In genomic region chr7:150966002-150966401, GRCh38 we compare ENCODE assay signal across 11 cellular contexts. TPM values are rescaled to one million over a fixed set of nuclear protein-coding genes. Genes with fewer than 3 reads are reported as not detected.
A peak's percentile ranks its signal among the peaks of the same experiment; 100 is the strongest.
DNase-seq lines count a peak whose midpoint lies in the region; ATAC-seq and TF ChIP-seq lines count a peak whose summit lies in the region.
"Had no signal": no experiment of that assay in that cellular context is flagged by ENCODE, and none has a peak within 500 bp of the region (broad histone marks: within the 10 kb centered on the region; RNA-seq: fewer than 3 reads in every experiment).

No MANE protein-coding gene starts in this region.

- H3K4me3 ChIP-seq in BLaER1 treated with 17β-estradiol and CSF1 and Interleukin-3, amounts not matched to agents 10 nM and 100 nM, result no peak overlapping the region
- H3K4me3 ChIP-seq in Loucy (ENCODE audit: low read length, poor library complexity, severe bottlenecking) (no peak overlapping the region), lower lobe of right lung (no peak overlapping the region), upper lobe of right lung (no peak overlapping the region)
- H3K4me3 ChIP-seq: SJSA1 had no signal

- peaks cover 26 to 67% (median 55%) of the 10 kb centered on the region in 10 experiments for H3K4me1 ChIP-seq in BLaER1 treated with 17β-estradiol and CSF1 and Interleukin-3, amounts not matched to agents 10 nM and 100 nM
- H3K4me1 ChIP-seq in Loucy (ENCODE audit: insufficient read depth, low read length, poor library complexity, severe bottlenecking), result peaks cover 30% of the 10 kb centered on the region
- H3K4me1 ChIP-seq in lower lobe of right lung, result peaks cover 41% of the 10 kb centered on the region
- peaks cover 13% of the 10 kb centered on the region for H3K4me1 ChIP-seq in upper lobe of right lung
- H3K4me1 ChIP-seq: SJSA1 had no signal

- H3K36me3 ChIP-seq in BLaER1 treated with 17β-estradiol and CSF1 and Interleukin-3, amounts not matched to agents 10 nM and 100 nM, result no peaks in the 10 kb centered on the region
- H3K36me3 ChIP-seq in Loucy (ENCODE audit: insufficient read depth, low read length) (no peaks in the 10 kb centered on the region), lower lobe of right lung (no peaks in the 10 kb centered on the region), upper lobe of right lung (no peaks in the 10 kb centered on the region)
- H3K36me3 ChIP-seq: SJSA1 had no signal

- H3K9me2 ChIP-seq in Loucy (replicated peaks; ENCODE audit: low read depth, low read length), result no peaks in the 10 kb centered on the region

- intact Hi-C loops in lower lobe of right lung (cut with DNase I), result no loop called here
- intact Hi-C loops in upper lobe of right lung (cut with DNase I), result no loop called here

- no peaks in the 10 kb centered on the region for H3F3A ChIP-seq in Loucy (ENCODE audit: low read depth)

- H3K27me3 ChIP-seq in BLaER1 treated with 17β-estradiol and CSF1 and Interleukin-3, amounts not matched to agents 10 nM and 100 nM, result peaks cover 0 to 37% (median 14%) of the 10 kb centered on the region in 11 experiments; a peak in 13 of 22 replicates
- H3K27me3 ChIP-seq in Loucy (ENCODE audit: insufficient read depth, low read length, poor library complexity, severe bottlenecking) (no peaks in the 10 kb centered on the region), lower lobe of right lung (ENCODE audit: low read depth) (peaks cover 37% of the 10 kb centered on the region), upper lobe of right lung (no peaks in the 10 kb centered on the region)

- TF ChIP-seq CTCF in Loucy (conservative IDR thresholded peaks at IDR 0.05; ENCODE audit: low read length) (peak; percentile 65), lower lobe of right lung (IDR thresholded peaks at IDR 0.05) (peak; percentile 17), upper lobe of right lung (IDR thresholded peaks at IDR 0.05) (no peak)

- H4K20me1 ChIP-seq in BLaER1 treated with 17β-estradiol and CSF1 and Interleukin-3, amounts not matched to agents 10 nM and 100 nM, result peaks cover 0 to 64% (median 42%) of the 10 kb centered on the region in 11 experiments; a peak in 17 of 22 replicates
- no peaks in the 10 kb centered on the region for H4K20me1 ChIP-seq in Loucy (ENCODE audit: insufficient read depth, low read length, poor library complexity, severe bottlenecking)

- H3K4me2 ChIP-seq in BLaER1 treated with 17β-estradiol and CSF1 and Interleukin-3, amounts not matched to agents 10 nM and 100 nM, result peak overlapping the region in 8 of 11 experiments; percentile 82 to 94 (median 90); a peak in 13 of 22 replicates
- no peak overlapping the region for H3K4me2 ChIP-seq in Loucy (ENCODE audit: low read depth, low read length, poor library complexity, severe bottlenecking)

- no peak overlapping the region for H3K9ac ChIP-seq in BLaER1 treated with 17β-estradiol and CSF1 and Interleukin-3, amounts not matched to agents 10 nM and 100 nM
- H3K9ac ChIP-seq in Loucy (ENCODE audit: low read depth, low read length, poor library complexity, severe bottlenecking), result no peak overlapping the region

- ATAC-seq in lower lobe of right lung, result no peak
- no peak for ATAC-seq in upper lobe of right lung

- H2AFZ ChIP-seq in Loucy (ENCODE audit: low read length), result no peak overlapping the region

- H3K9me3 ChIP-seq in BLaER1 treated with 17β-estradiol and CSF1 and Interleukin-3, amounts not matched to agents 10 nM and 100 nM (replicated peaks in 1 of 11), result no peaks in the 10 kb centered on the region
- H3K9me3 ChIP-seq in Loucy (ENCODE audit: insufficient read depth, low read depth, low read length), result no peaks in the 10 kb centered on the region
- no peaks in the 10 kb centered on the region for H3K9me3 ChIP-seq in lower lobe of right lung
- no peaks in the 10 kb centered on the region for H3K9me3 ChIP-seq in upper lobe of right lung
- H3K9me3 ChIP-seq: SJSA1 had no signal

- peak; percentile 74 for DNase-seq in ecto neural progenitor cell (ENCODE audit: low spot score)
- DNase-seq in lower lobe of right lung, result no peak
- DNase-seq in HK-2 (ENCODE audit: unreplicated experiment), result no peak
- DNase-seq in upper lobe of right lung, result no peak
- no peak for DNase-seq in NCI-H1105 treated with DMSO at 0.1 percent for 48 hours (lab: John Stamatoyannopoulos, UW)
- DNase-seq in Kasumi-1 (lab: John Stamatoyannopoulos, UW), result no peak
- DNase-seq: activated CD4-positive, alpha-beta T cell treated with anti-CD3 and anti-CD28 coated beads, Interleukin-2, amount 10 ng/mL, durations not matched to agents 7 days and 5 days; stimulated activated CD4-positive, alpha-beta T cell treated with anti-CD3 and anti-CD28 coated beads, Interleukin-2, amount 100 ng/mL, for 24 hours had no signal

- H3K27ac ChIP-seq in BLaER1 treated with 17β-estradiol and CSF1 and Interleukin-3, amounts not matched to agents 10 nM and 100 nM, result no peak overlapping the region
- no peak overlapping the region for H3K27ac ChIP-seq in lower lobe of right lung
- no peak overlapping the region for H3K27ac ChIP-seq in upper lobe of right lung
- H3K27ac ChIP-seq: SJSA1 had no signal

- H3K79me2 ChIP-seq in Loucy (ENCODE audit: insufficient read depth, low read length), result no peaks in the 10 kb centered on the region

RNA-seq across cellular contexts. Expression of gene KCNH2, which starts 12.1 kb away (rescaled TPM):
- total RNA-seq in lower lobe of right lung, result 2.4 TPM
- total RNA-seq in upper lobe of right lung, result 3.6 TPM
- total RNA-seq: SJSA1 had no signal

RNA-seq across cellular contexts. Expression of gene NOS3, which starts 24.8 kb away (rescaled TPM):
- total RNA-seq in lower lobe of right lung (15.1 TPM), upper lobe of right lung (42.9 TPM)
- total RNA-seq: SJSA1 had no signal

RNA-seq across cellular contexts. Expression of gene ATG9B, which starts 58.3 kb away (rescaled TPM):
- total RNA-seq in lower lobe of right lung (0.38 TPM), upper lobe of right lung (0.17 TPM)
- total RNA-seq: SJSA1 had no signal
